10 cellular contexts compared by ENCODE assay signal in genomic region chr2:25821225-25822056, GRCh38. TPM values are rescaled to one million over a fixed set of nuclear protein-coding genes. Genes with fewer than 3 reads are reported as not detected.
DNase-seq lines count a peak whose midpoint lies in the region; ATAC-seq and TF ChIP-seq lines count a peak whose summit lies in the region.
"Had no signal": no experiment of that assay in that cellular context is flagged by ENCODE, and none has a peak within 500 bp of the region (broad histone marks: within the 10 kb centered on the region; RNA-seq: fewer than 3 reads in every experiment).

No MANE protein-coding gene starts in this region.

- CTCF ChIA-PET in CD4-positive, alpha-beta T cell (lab: Charles Lee), result interaction anchor here (0.5 kb wide), 1 partner anchor 17 kb away, joined by 4 read pairs; no protein-coding TSS in a partner anchor

- TF ChIP-seq POLR2A in right lobe of liver (IDR thresholded peaks at IDR 0.05), result no peak

- H3K27me3 ChIP-seq in CD4-positive, alpha-beta T cell (ENCODE audit: control insufficient read depth, insufficient read depth, low read length), result no peaks in the 10 kb centered on the region
- no peaks in the 10 kb centered on the region for H3K27me3 ChIP-seq in right lobe of liver
- no peaks in the 10 kb centered on the region for H3K27me3 ChIP-seq in aorta (ENCODE audit: control insufficient read depth in 1 of 2, insufficient read depth in 2 of 2, low read length in 1 of 2)

- in situ Hi-C loops in astrocyte of the cerebellum (cut with HindIII; ENCODE audit: low sequenced_read_pairs), result no loop called here

- H3K36me3 ChIP-seq in right lobe of liver, result no peaks in the 10 kb centered on the region
- H3K36me3 ChIP-seq in aorta (ENCODE audit: control insufficient read depth in 1 of 2, insufficient read depth in 2 of 2, low read length in 1 of 2), result no peaks in the 10 kb centered on the region

- H3K36me3 Mint-ChIP-seq in CD4-positive, alpha-beta T cell (ENCODE audit: low read depth), result peaks cover 5% of the 10 kb centered on the region
- H3K36me3 Mint-ChIP-seq in IgD-negative memory B cell, result peaks cover 4% of the 10 kb centered on the region

- intact Hi-C loops in CD4-positive, alpha-beta T cell (cut with DNase I, micrococcal nuclease), result no loop called here
- intact Hi-C loops in right lobe of liver (cut with DNase I) (no loop called here), aorta (cut with DNase I) (no loop called here)

- peak overlapping the region; percentile 88 for H3K27ac Mint-ChIP-seq in CD4-positive, alpha-beta T cell
- H3K27ac Mint-ChIP-seq in IgD-negative memory B cell, result peak overlapping the region in 2 of 3 donors; percentile 47 to 63

- no peak for TF ChIP-seq CTCF in CD4-positive, alpha-beta T cell (IDR thresholded peaks at IDR 0.05)
- no peak for TF ChIP-seq CTCF in astrocyte of the cerebellum (IDR thresholded peaks at IDR 0.05; ENCODE audit: low read depth, low read length, missing control alignments)
- no peak for TF ChIP-seq CTCF in right lobe of liver (IDR thresholded peaks at IDR 0.05)

- H3K9me3 ChIP-seq in CD4-positive, alpha-beta T cell (ENCODE audit: control insufficient read depth, low read length), result no peaks in the 10 kb centered on the region
- H3K9me3 ChIP-seq in right lobe of liver (no peaks in the 10 kb centered on the region), aorta (ENCODE audit: control insufficient read depth, low read length) (no peaks in the 10 kb centered on the region)

- no peak for ATAC-seq in CD4-positive, alpha-beta T cell (ENCODE audit: poor library complexity)
- ATAC-seq in right lobe of liver (no peak), aorta (ENCODE audit: low FRiP score) (no peak)

- peaks cover 75% of the 10 kb centered on the region for H3K4me1 Mint-ChIP-seq in CD4-positive, alpha-beta T cell (ENCODE audit: low read depth)
- peaks cover 32 to 52% (median 41%) of the 10 kb centered on the region in 3 donors for H3K4me1 Mint-ChIP-seq in IgD-negative memory B cell

- H3K4me3 ChIP-seq in astrocyte of the cerebellum (ENCODE audit: low read depth, low read length) (no peak overlapping the region), right lobe of liver (peak overlapping the region in 2 of 3 donors; percentile 45 to 51), aorta (ENCODE audit: low read length in 2 of 2) (no peak overlapping the region)

- H3K4me1 ChIP-seq in right lobe of liver (peaks cover 0 to 75% (median 23%) of the 10 kb centered on the region in 4 donors), aorta (ENCODE audit: control insufficient read depth in 1 of 2, insufficient read depth in 2 of 2, low read length in 2 of 2) (peaks cover 0 to 1% of the 10 kb centered on the region in 2 donors)

- no peak overlapping the region for H3K27ac ChIP-seq in CD4-positive, alpha-beta T cell (ENCODE audit: low read depth, low read length)
- peak overlapping the region in 2 of 3 donors; percentile 48 to 75 for H3K27ac ChIP-seq in right lobe of liver
- no peak overlapping the region for H3K27ac ChIP-seq in aorta (ENCODE audit: low read depth in 1 of 2, low read length in 2 of 2)

- no peaks in the 10 kb centered on the region for H3K27me3 Mint-ChIP-seq in CD4-positive, alpha-beta T cell
- H3K27me3 Mint-ChIP-seq in IgD-negative memory B cell, result no peaks in the 10 kb centered on the region

- H3K4me3 Mint-ChIP-seq in CD4-positive, alpha-beta T cell, result peak overlapping the region; percentile 86
- peak overlapping the region; percentile 68 to 92 (median 82) for H3K4me3 Mint-ChIP-seq in IgD-negative memory B cell

- WGBS in right lobe of liver (ENCODE audit: insufficient coverage, low coverage, low lambda C conversion rate, missing lambda C conversion rate), result 62% methylated on average over 9 of the region's 9 CpGs
- WGBS in aorta, 2 donors, result 73 to 79% methylated on average over 9 of the region's 9 CpGs

- no peak for DNase-seq in CD4-positive, alpha-beta T cell
- DNase-seq in astrocyte of the cerebellum (ENCODE audit: low read depth) (peak; percentile 91), right lobe of liver (no peak), AG20443 (ENCODE audit: low spot score) (no peak), NOMO-1 treated with DMSO at 0.1 percent for 48 hours (lab: John Stamatoyannopoulos, UW; ENCODE audit: unreplicated experiment) (no peak), aorta (no peak), NCI-H1092 treated with DMSO at 0.1 percent for 48 hours (lab: John Stamatoyannopoulos, UW) (no peak)
- DNase-seq: cortex of kidney, NCI-H345 had no signal

- no peaks in the 10 kb centered on the region for H3K9me3 Mint-ChIP-seq in CD4-positive, alpha-beta T cell
- H3K9me3 Mint-ChIP-seq in IgD-negative memory B cell, result no peaks in the 10 kb centered on the region

- POLR2A ChIA-PET in CD4-positive, alpha-beta T cell (lab: Charles Lee), result no interaction called here

RNA-seq across cellular contexts. Expression of gene ASXL2, which starts 56.8 kb away (rescaled TPM):
- 10 to 100 TPM; 15.1 to 17.2 TPM for total RNA-seq in CD4-positive, alpha-beta T cell
- 8.4 TPM for polyA plus RNA-seq in IgD-negative memory B cell
- 10 to 100 TPM in 5 of 6 experiments, 1 to 10 TPM in 1; 9.1 to 13.4 (median 12.0) TPM for total RNA-seq in right lobe of liver
- 10 to 100 TPM; 25.3 to 32.7 TPM for total RNA-seq in aorta
- 1 to 10 TPM; 1.4 to 3.0 TPM for polyA plus RNA-seq in aorta

Comparison
In these comparisons a context has a peak if more than half of its experiments do, and no peak if none do; other contexts are left out.
1. H3K27ac ChIP-seq: peak in right lobe of liver (2 of 3); none in CD4-positive, alpha-beta T cell (single experiment) and aorta (0 of 2).
2. H3K4me3 ChIP-seq: peak in right lobe of liver (2 of 3); none in astrocyte of the cerebellum (single experiment) and aorta (0 of 2).